Comparison of ENCODE assay signal across 23 cellular contexts in the genomic region with DNA sequence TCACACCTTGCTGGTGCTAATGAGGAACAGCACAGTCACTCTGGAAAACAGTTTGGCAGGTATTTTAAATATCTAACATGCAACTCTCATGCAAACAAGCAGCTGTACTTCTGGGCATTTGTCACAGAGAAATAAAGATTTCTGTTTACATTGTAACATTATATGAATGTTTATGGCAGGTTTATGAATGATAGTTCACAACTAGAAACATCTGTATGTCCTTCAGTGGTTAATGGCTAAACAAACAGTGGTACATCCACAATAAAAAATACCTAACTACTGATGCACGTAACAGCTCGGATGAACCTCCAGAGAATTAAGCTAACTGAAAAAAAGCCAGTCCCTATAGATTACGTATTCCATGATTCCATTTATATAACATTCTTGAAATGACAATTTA.
DNase-seq lines count a peak whose midpoint lies in the region; ATAC-seq lines count a peak whose summit lies in the region.
"Had no signal": no experiment of that assay in that cellular context is flagged by ENCODE, and none has a peak within 500 bp of the region (broad histone marks: within the 10 kb centered on the region; RNA-seq: fewer than 3 reads in every experiment).

No MANE protein-coding gene starts in this region.

- no peak for ATAC-seq in HG02938 (IDR thresholded peaks at IDR 0.05; ENCODE audit: unreplicated experiment)
- ATAC-seq in GM18520 (IDR thresholded peaks at IDR 0.05; ENCODE audit: unreplicated experiment), result no peak
- ATAC-seq in activated CD8-positive, alpha-beta T cell treated with anti-CD3 and anti-CD28 coated beads, Interleukin-2, amount 10 ng/mL, durations not matched to agents 7 days and 5 days, result no peak
- ATAC-seq: HCT116, T-cell had no signal

- no peak overlapping the region for H3K4me3 Mint-ChIP-seq in activated CD8-positive, alpha-beta T cell treated with anti-CD3 and anti-CD28 coated beads, Interleukin-2, amount 10 ng/mL, durations not matched to agents 7 days and 5 days
- H3K4me3 Mint-ChIP-seq: activated naive CD8-positive, alpha-beta T cell; IgD-negative memory B cell; mesothelial cell of epicardium; stimulated activated naive CD8-positive, alpha-beta T cell treated with anti-CD3 and anti-CD28 coated beads, Interleukin-15, Interleukin-2, amounts not matched to agents 100 ng/mL and 50 ng/mL, for 24 hours; T-cell had no signal

- H3K27me3 Mint-ChIP-seq in activated CD8-positive, alpha-beta T cell treated with anti-CD3 and anti-CD28 coated beads, Interleukin-2, amount 10 ng/mL, durations not matched to agents 7 days and 5 days (ENCODE audit: low read depth), result no peaks in the 10 kb centered on the region
- H3K27me3 Mint-ChIP-seq: activated naive CD8-positive, alpha-beta T cell; IgD-negative memory B cell; stimulated activated naive CD8-positive, alpha-beta T cell treated with anti-CD3 and anti-CD28 coated beads, Interleukin-15, Interleukin-2, amounts not matched to agents 100 ng/mL and 50 ng/mL, for 24 hours; T-cell had no signal

- no peak overlapping the region for H3K27ac Mint-ChIP-seq in activated CD8-positive, alpha-beta T cell treated with anti-CD3 and anti-CD28 coated beads, Interleukin-2, amount 10 ng/mL, durations not matched to agents 7 days and 5 days
- H3K27ac Mint-ChIP-seq: activated naive CD8-positive, alpha-beta T cell; IgD-negative memory B cell; mesothelial cell of epicardium; stimulated activated naive CD8-positive, alpha-beta T cell treated with anti-CD3 and anti-CD28 coated beads, Interleukin-15, Interleukin-2, amounts not matched to agents 100 ng/mL and 50 ng/mL, for 24 hours; T-cell had no signal

- no peaks in the 10 kb centered on the region for H3K36me3 Mint-ChIP-seq in activated CD8-positive, alpha-beta T cell treated with anti-CD3 and anti-CD28 coated beads, Interleukin-2, amount 10 ng/mL, durations not matched to agents 7 days and 5 days (ENCODE audit: low read depth)
- H3K36me3 Mint-ChIP-seq: activated naive CD8-positive, alpha-beta T cell; IgD-negative memory B cell; mesothelial cell of epicardium; T-cell had no signal

- CTCF ChIA-PET in activated CD8-positive, alpha-beta T cell treated with anti-CD3 and anti-CD28 coated beads, Interleukin-2, amount 10 ng/mL, durations not matched to agents 7 days and 5 days (lab: Charles Lee), result no interaction called here

- no peaks in the 10 kb centered on the region for H3K4me1 Mint-ChIP-seq in activated CD8-positive, alpha-beta T cell treated with anti-CD3 and anti-CD28 coated beads, Interleukin-2, amount 10 ng/mL, durations not matched to agents 7 days and 5 days (ENCODE audit: low read depth)
- H3K4me1 Mint-ChIP-seq: IgD-negative memory B cell, mesothelial cell of epicardium, T-cell had no signal

- no peaks in the 10 kb centered on the region for H3K9me3 Mint-ChIP-seq in activated CD8-positive, alpha-beta T cell treated with anti-CD3 and anti-CD28 coated beads, Interleukin-2, amount 10 ng/mL, durations not matched to agents 7 days and 5 days (ENCODE audit: insufficient read depth)
- H3K9me3 Mint-ChIP-seq: mesothelial cell of epicardium, T-cell had no signal

- POLR2A ChIA-PET in activated CD8-positive, alpha-beta T cell treated with anti-CD3 and anti-CD28 coated beads, Interleukin-2, amount 10 ng/mL, durations not matched to agents 7 days and 5 days (lab: Charles Lee), result no interaction called here

- DNase-seq in DMS53 treated with DMSO at 0.1 percent for 48 hours (lab: John Stamatoyannopoulos, UW; ENCODE audit: unreplicated experiment) (peak; percentile 99), NCI-H128 (lab: John Stamatoyannopoulos, UW; ENCODE audit: unreplicated experiment) (peak; percentile 5), NCI-H2171 (lab: John Stamatoyannopoulos, UW) (peak; percentile 66), NCI-H748 treated with DMSO at 0.1 percent for 48 hours (lab: John Stamatoyannopoulos, UW) (peak; percentile 88)
- no peak for DNase-seq in stimulated activated CD4-positive, alpha-beta T cell treated with anti-CD3 and anti-CD28 coated beads, Interleukin-15, amount 100 ng/mL, for 24 hours
- no peak for DNase-seq in activated CD8-positive, alpha-beta T cell treated with anti-CD3 and anti-CD28 coated beads, Interleukin-2, amount 10 ng/mL, durations not matched to agents 7 days and 5 days
- DNase-seq: activated CD4-positive, alpha-beta T cell treated with anti-CD3 and anti-CD28 coated beads for 48 hours; activated effector memory CD4-positive, alpha-beta T cell treated with anti-CD3 and anti-CD28 coated beads, Interleukin-2, amount 50 U/mL, for 16 hours; anterior cingulate cortex; DND-41; NCI-H1048; NCI-H524 treated with DMSO at 0.1 percent for 48 hours; RPMI8226; T-cell; testis; WERI-Rb-1 had no signal

Comparison
In these comparisons a context has a peak if more than half of its experiments do, and no peak if none do; other contexts are left out.
1. DNase-seq: peak in DMS53 treated with DMSO at 0.1 percent for 48 hours (single experiment), NCI-H128 (single experiment), NCI-H2171 (single experiment) and NCI-H748 treated with DMSO at 0.1 percent for 48 hours (single experiment); none in stimulated activated CD4-positive, alpha-beta T cell treated with anti-CD3 and anti-CD28 coated beads, Interleukin-15, amount 100 ng/mL, for 24 hours (single experiment) and activated CD8-positive, alpha-beta T cell treated with anti-CD3 and anti-CD28 coated beads, Interleukin-2, amount 10 ng/mL, durations not matched to agents 7 days and 5 days (single experiment).